19 cellular contexts compared by ENCODE assay signal in the genomic region with DNA sequence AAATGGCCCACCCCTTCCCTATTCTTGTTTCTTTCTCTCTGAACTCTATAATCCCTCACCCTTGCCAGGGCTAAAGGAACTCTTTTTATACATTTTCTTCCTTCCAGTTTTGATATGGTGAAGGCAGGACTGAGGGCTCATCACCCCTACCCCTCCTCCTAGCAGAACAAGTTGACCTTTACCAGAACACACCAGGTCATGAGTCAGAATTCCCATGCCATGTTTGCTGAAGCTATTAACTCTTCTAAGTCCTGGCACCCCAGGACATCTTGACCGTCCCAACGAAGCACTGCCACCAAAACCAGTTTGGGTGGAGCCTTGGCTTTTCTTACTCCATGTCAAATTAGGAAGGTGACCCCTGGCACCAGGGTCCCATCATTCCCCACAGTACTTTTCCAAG.
"Had no signal": no experiment of that assay in that cellular context is flagged by ENCODE, and none has a peak within 500 bp of the region (broad histone marks: within the 10 kb centered on the region; RNA-seq: fewer than 3 reads in every experiment).

No MANE protein-coding gene starts in this region.

- H3K27ac ChIP-seq: ascending aorta, cardiac muscle cell, colonic mucosa, foreskin keratinocyte, lower lobe of right lung, parathyroid adenoma, tibial nerve, vagina had no signal

- H3K79me2 ChIP-seq: parathyroid adenoma had no signal

- H3K9me3 ChIP-seq: ascending aorta, colonic mucosa, lower lobe of right lung, tibial nerve, vagina had no signal

- H3K4me3 Mint-ChIP-seq: activated CD8-positive, alpha-beta T cell treated with anti-CD3 and anti-CD28 coated beads for 36 hours; activated T-helper 1 cell treated with anti-CD3 and anti-CD28 coated beads, Interleukin-12 subunit alpha, Interleukin-12 subunit beta, Interleukin-2, Interleukin-4 antibody, amounts not matched to agents 30 ng/mL and 10 ng/mL and 1 ng/mL, durations not matched to agents 14 hours and 24 hours and 36 hours; T-helper 1 cell treated with Interleukin-12 subunit alpha and Interleukin-12 subunit beta and Interleukin-4 antibody, amounts not matched to agents 30 μg/mL and 1 μg/mL, for 36 hours had no signal

- H3K27me3 ChIP-seq: ascending aorta, cardiac muscle cell, foreskin keratinocyte, vagina had no signal

- H3K9me3 Mint-ChIP-seq: activated CD8-positive, alpha-beta T cell treated with anti-CD3 and anti-CD28 coated beads for 36 hours; activated T-helper 1 cell treated with anti-CD3 and anti-CD28 coated beads, Interleukin-12 subunit alpha, Interleukin-12 subunit beta, Interleukin-2, Interleukin-4 antibody, amounts not matched to agents 30 ng/mL and 10 ng/mL and 1 ng/mL, durations not matched to agents 14 hours and 24 hours and 36 hours; T-helper 1 cell treated with Interleukin-12 subunit alpha and Interleukin-12 subunit beta and Interleukin-4 antibody, amounts not matched to agents 30 μg/mL and 1 μg/mL, for 36 hours had no signal

- ATAC-seq: activated CD8-positive, alpha-beta T cell treated with anti-CD3 and anti-CD28 coated beads for 36 hours had no signal

- H3K36me3 ChIP-seq: ascending aorta, cardiac muscle cell, colonic mucosa, lower lobe of right lung, tibial nerve, vagina had no signal

- H2AFZ ChIP-seq: parathyroid adenoma had no signal

- H3K36me3 Mint-ChIP-seq: WTC11 had no signal

- DNase-seq: activated CD4-positive, alpha-beta T cell treated with anti-CD3 and anti-CD28 coated beads for 48 hours; activated CD8-positive, alpha-beta memory T cell treated with anti-CD3 and anti-CD28 coated beads, Interleukin-2, amount 50 U/mL, for 48 hours; activated CD8-positive, alpha-beta T cell treated with anti-CD3 and anti-CD28 coated beads for 36 hours; activated naive CD4-positive, alpha-beta T cell; colonic mucosa; foreskin keratinocyte; lower lobe of right lung; stimulated activated CD4-positive, alpha-beta T cell treated with anti-CD3 and anti-CD28 coated beads, Interleukin-15, amount 100 ng/mL, for 24 hours; stimulated activated CD4-positive, alpha-beta T cell treated with anti-CD3 and anti-CD28 coated beads, Interleukin-4, amount 100 ng/mL, for 24 hours; stimulated activated naive CD4-positive, alpha-beta T cell treated with Interleukin-2 at 50 U/mL for 16 hours; substantia nigra had no signal

- H3K9ac ChIP-seq: parathyroid adenoma had no signal

- H3K4me1 ChIP-seq: ascending aorta, colonic mucosa, foreskin keratinocyte, lower lobe of right lung, parathyroid adenoma, vagina had no signal

- H3K4me3 ChIP-seq: colonic mucosa, lower lobe of right lung had no signal

- H3K27ac Mint-ChIP-seq: activated CD8-positive, alpha-beta T cell treated with anti-CD3 and anti-CD28 coated beads for 36 hours; activated T-helper 1 cell treated with anti-CD3 and anti-CD28 coated beads, Interleukin-12 subunit alpha, Interleukin-12 subunit beta, Interleukin-2, Interleukin-4 antibody, amounts not matched to agents 30 ng/mL and 10 ng/mL and 1 ng/mL, durations not matched to agents 14 hours and 24 hours and 36 hours; T-helper 1 cell treated with Interleukin-12 subunit alpha and Interleukin-12 subunit beta and Interleukin-4 antibody, amounts not matched to agents 30 μg/mL and 1 μg/mL, for 36 hours; WTC11 had no signal
